8 cellular contexts compared by ENCODE assay signal in genomic region chr2:42494434-42495233, GRCh38. TPM values are rescaled to one million over a fixed set of nuclear protein-coding genes. Genes with fewer than 3 reads are reported as not detected.
DNase-seq lines count a peak whose midpoint lies in the region; ATAC-seq and TF ChIP-seq lines count a peak whose summit lies in the region.

No MANE protein-coding gene starts in this region.

- H3K4me2 ChIP-seq in KMS-11 = peak overlapping the region; percentile 67

- peak overlapping the region; percentile 96 to 100 for H3K4me3 Mint-ChIP-seq in activated T-cell treated with anti-CD3 and anti-CD28 coated beads, Interleukin-2, amount 50 U/mL, for 72 hours
- peak overlapping the region; percentile 86 for H3K4me3 Mint-ChIP-seq in nephron progenitor cell

- peak; percentile 97 for TF ChIP-seq CTCF in KMS-11 (conservative IDR thresholded peaks at IDR 0.05; ENCODE audit: low read depth, low read length)
- TF ChIP-seq CTCF in nephron progenitor cell (IDR thresholded peaks at IDR 0.05) = peak; percentile 93

- peak overlapping the region; percentile 96 for H2AFZ ChIP-seq in KMS-11 (ENCODE audit: low read depth)

- H3K27me3 Mint-ChIP-seq in activated T-cell treated with anti-CD3 and anti-CD28 coated beads, Interleukin-2, amount 50 U/mL, for 72 hours (ENCODE audit: low read depth) = peaks cover 18% of the 10 kb centered on the region
- peaks cover 58% of the 10 kb centered on the region for H3K27me3 Mint-ChIP-seq in nephron progenitor cell (ENCODE audit: low read depth, poor library complexity)

- peak; percentile 50 for ATAC-seq in GM21619 (IDR thresholded peaks at IDR 0.05; ENCODE audit: unreplicated experiment)
- ATAC-seq in activated T-cell treated with anti-CD3 and anti-CD28 coated beads, Interleukin-2, amount 50 U/mL, for 72 hours (replicated peaks in 1 of 2) = peak; percentile 61 to 68

- peak overlapping the region; percentile 75 for H3K9ac ChIP-seq in KMS-11

- H3K79me2 ChIP-seq in KMS-11 (ENCODE audit: insufficient read depth, low read depth) = no peaks in the 10 kb centered on the region

- no peaks in the 10 kb centered on the region for H3K27me3 ChIP-seq in KMS-11 (ENCODE audit: insufficient read depth, low read depth)

- H3K27ac Mint-ChIP-seq in activated T-cell treated with anti-CD3 and anti-CD28 coated beads, Interleukin-2, amount 50 U/mL, for 72 hours = peak overlapping the region; percentile 77
- H3K27ac Mint-ChIP-seq in nephron progenitor cell = no peak overlapping the region

- H3K4me1 Mint-ChIP-seq in activated T-cell treated with anti-CD3 and anti-CD28 coated beads, Interleukin-2, amount 50 U/mL, for 72 hours (ENCODE audit: low read depth) = peaks cover 17% of the 10 kb centered on the region
- H3K4me1 Mint-ChIP-seq in nephron progenitor cell = peaks cover 22% of the 10 kb centered on the region

- peak overlapping the region; percentile 57 for H3K27ac ChIP-seq in KMS-11

- H3K9me3 Mint-ChIP-seq in activated T-cell treated with anti-CD3 and anti-CD28 coated beads, Interleukin-2, amount 50 U/mL, for 72 hours = no peaks in the 10 kb centered on the region
- no peaks in the 10 kb centered on the region for H3K9me3 Mint-ChIP-seq in nephron progenitor cell

- peak; percentile 80 for DNase-seq in DMS 273 treated with DMSO at 0.1 percent for 48 hours (lab: John Stamatoyannopoulos, UW)
- peak; percentile 76 to 77 for DNase-seq in activated T-cell treated with anti-CD3 and anti-CD28 coated beads, Interleukin-2, amount 50 U/mL, for 72 hours
- peak; percentile 80 for DNase-seq in fibroblast of peridontal ligament (ENCODE audit: extremely low read depth)
- DNase-seq in nephron progenitor cell = peak; percentile 82
- DNase-seq in stimulated activated naive CD4-positive, alpha-beta T cell treated with Interleukin-2 at 50 U/mL for 16 hours (lab: John Stamatoyannopoulos, UW) = peak; percentile 73

- H3K36me3 ChIP-seq in KMS-11 (ENCODE audit: insufficient read depth) = no peaks in the 10 kb centered on the region

- H3K4me1 ChIP-seq in KMS-11 (ENCODE audit: low read depth, poor library complexity, severe bottlenecking) = peaks cover 7% of the 10 kb centered on the region

- H4K20me1 ChIP-seq in KMS-11 (ENCODE audit: insufficient read depth) = no peaks in the 10 kb centered on the region

- H3K36me3 Mint-ChIP-seq in activated T-cell treated with anti-CD3 and anti-CD28 coated beads, Interleukin-2, amount 50 U/mL, for 72 hours (ENCODE audit: insufficient read depth in 2 of 2) = peaks cover 0 to 2% of the 10 kb centered on the region in 2 donors
- no peaks in the 10 kb centered on the region for H3K36me3 Mint-ChIP-seq in nephron progenitor cell (ENCODE audit: low read depth)

- H3K4me3 ChIP-seq in KMS-11 (IDR thresholded peaks at IDR 0.05; ENCODE audit: insufficient read depth, low read depth, low read length) = peak overlapping the region; percentile 93

TF ChIP-seq in PFSK-1, 5 proteins besides CTCF, POLR2A, EP300 and RAD21:
- TF ChIP-seq SIN3A (IDR thresholded peaks at IDR 0.05; ENCODE audit: borderline replicate concordance, insufficient read depth, low read length) (0 out of 2 replicates have a peak, but pooled peaks have one; percentile 65), FOXP2 (optimal IDR thresholded peaks at IDR 0.05; ENCODE audit: borderline replicate concordance, extremely low read depth, extremely low read length, insufficient read depth) (no peak)

RNA-seq across cellular contexts. Expression of gene KCNG3, which starts 0.9 kb away (rescaled TPM):
- polyA plus RNA-seq in PFSK-1 (2012; ENCODE audit: insufficient read length, low read depth) = 0.18 TPM
- total RNA-seq in activated T-cell treated with anti-CD3 and anti-CD28 coated beads, Interleukin-2, amount 50 U/mL, for 72 hours = under 1 TPM; 0.16 to 0.22 TPM

Comparison
In these comparisons a context has a peak if more than half of its experiments do, and no peak if none do; other contexts are left out.
1. Peak in every context shown above with its lines: DNase-seq, ATAC-seq, H3K4me3 ChIP-seq and H3K27ac ChIP-seq.